8 cellular contexts compared by ENCODE assay signal in genomic region chr6:7910654-7911344, GRCh38. TPM values are rescaled to one million over a fixed set of nuclear protein-coding genes. Genes with fewer than 3 reads are reported as not detected.
A peak's percentile ranks its signal among the peaks of the same experiment; 100 is the strongest.
DNase-seq lines count a peak whose midpoint lies in the region; ATAC-seq and TF ChIP-seq lines count a peak whose summit lies in the region.

TSS of gene TXNDC5 (minus strand) at chr6:7910788. CDS start at chr6:7910776, 12 bp downstream.

- CTCF ChIA-PET in activated CD8-positive, alpha-beta memory T cell treated with anti-CD3 and anti-CD28 coated beads for 36 hours (lab: Charles Lee), result interaction anchor here (1.2 kb wide), 1 partner anchor 153 kb away, joined by 3 read pairs; the partner anchor contains the start of gene BLOC1S5

- no peaks in the 10 kb centered on the region for H3K27me3 Mint-ChIP-seq in effector memory CD8-positive, alpha-beta T cell
- no peaks in the 10 kb centered on the region for H3K27me3 Mint-ChIP-seq in memory B cell

- peak within 1 kb of the TSS in 1 of 2 donors; percentile 79 for H3K27ac Mint-ChIP-seq in effector memory CD8-positive, alpha-beta T cell
- peak within 1 kb of the TSS; percentile 54 for H3K27ac Mint-ChIP-seq in memory B cell

- no peaks in the 10 kb centered on the region for H3K9me3 Mint-ChIP-seq in effector memory CD8-positive, alpha-beta T cell
- no peaks in the 10 kb centered on the region for H3K9me3 Mint-ChIP-seq in memory B cell

- no peak for TF ChIP-seq CTCF in AG09319 (IDR thresholded peaks at IDR 0.05; ENCODE audit: low read depth, low read length)

- peaks cover 5 to 14% of the 10 kb centered on the region in 2 donors for H3K4me1 Mint-ChIP-seq in effector memory CD8-positive, alpha-beta T cell (ENCODE audit: low read depth in 2 of 2)
- peaks cover 19% of the 10 kb centered on the region for H3K4me1 Mint-ChIP-seq in memory B cell

- H3K4me3 Mint-ChIP-seq in effector memory CD8-positive, alpha-beta T cell, result peak within 1 kb of the TSS; percentile 71 to 73
- peak within 1 kb of the TSS; percentile 84 for H3K4me3 Mint-ChIP-seq in memory B cell

- ATAC-seq in GM19043 (IDR thresholded peaks at IDR 0.05; ENCODE audit: low read depth, unreplicated experiment) (peak; percentile 52), HG03342 (IDR thresholded peaks at IDR 0.05; ENCODE audit: unreplicated experiment) (peak; percentile 62), memory B cell (ENCODE audit: low read depth) (peak; percentile 84)
- peak; percentile 85 for ATAC-seq in effector memory CD8-positive, alpha-beta T cell (replicated peaks)

- DNase-seq in AG09319 (ENCODE audit: extremely low read depth, low read depth) (peak; percentile 36), NCI-H748 treated with DMSO at 0.1 percent for 48 hours (lab: John Stamatoyannopoulos, UW) (peak; percentile 81), memory B cell (ENCODE audit: low spot score in 2 of 2) (peak; percentile 50 to 68)
- peak; percentile 42 to 53 (median 45) for DNase-seq in effector memory CD8-positive, alpha-beta T cell
- DNase-seq in stimulated activated CD8-positive, alpha-beta memory T cell treated with anti-CD3 and anti-CD28 coated beads, Interleukin-12 subunit alpha, Interleukin-12 subunit beta, amount 100 ng/mL, for 1 hour (ENCODE audit: low read depth), result peak; percentile 43

- POLR2A ChIA-PET in activated CD8-positive, alpha-beta memory T cell treated with anti-CD3 and anti-CD28 coated beads for 36 hours (lab: Charles Lee), result interaction anchor here (1.5 kb wide), 2 partner anchors 153 to 155 kb away, joined by 3 read pairs; partner anchors contain the start of gene BLOC1S5

- no peaks in the 10 kb centered on the region for H3K36me3 Mint-ChIP-seq in effector memory CD8-positive, alpha-beta T cell (ENCODE audit: insufficient read depth)
- peaks cover 1% of the 10 kb centered on the region for H3K36me3 Mint-ChIP-seq in memory B cell

RNA-seq across cellular contexts. Expression of gene TXNDC5, which starts in this region (rescaled TPM):
- 10 to 100 TPM; 85.5 to 89.4 TPM for total RNA-seq in activated CD8-positive, alpha-beta memory T cell treated with anti-CD3 and anti-CD28 coated beads for 36 hours

Comparison
In these comparisons a context has a peak if more than half of its experiments do, and no peak if none do; other contexts are left out.
1. Peak in every context shown above with its lines: DNase-seq and ATAC-seq.